25 cellular contexts compared by ENCODE assay signal in genomic region chr14:32480337-32480736, GRCh38.
DNase-seq lines count a peak whose midpoint lies in the region; ATAC-seq, FAIRE-seq and TF ChIP-seq lines count a peak whose summit lies in the region.
"Had no signal": no experiment of that assay in that cellular context is flagged by ENCODE, and none has a peak within 500 bp of the region (broad histone marks: within the 10 kb centered on the region; RNA-seq: fewer than 3 reads in every experiment).

No MANE protein-coding gene starts in this region.

- H3K9me3 Mint-ChIP-seq in activated CD4-positive, alpha-beta memory T cell treated with anti-CD3 and anti-CD28 coated beads, Interleukin-2, amount 10 ng/mL, durations not matched to agents 7 days and 5 days: no peaks in the 10 kb centered on the region
- H3K9me3 Mint-ChIP-seq: activated naive CD8-positive, alpha-beta T cell treated with anti-CD3 and anti-CD28 coated beads, Interleukin-2, amount 50 U/mL, for 24 hours; IgD-negative memory B cell; stimulated activated memory B cell treated with anti-CD40 and anti-IgM and Interleukin-4, amounts not matched to agents 10 μg/mL and 1 μg/mL and 100 μg/mL, for 72 hours had no signal

- H3K4me1 Mint-ChIP-seq in activated CD4-positive, alpha-beta memory T cell treated with anti-CD3 and anti-CD28 coated beads, Interleukin-2, amount 10 ng/mL, durations not matched to agents 7 days and 5 days: no peaks in the 10 kb centered on the region
- H3K4me1 Mint-ChIP-seq: activated naive CD8-positive, alpha-beta T cell treated with anti-CD3 and anti-CD28 coated beads, Interleukin-2, amount 50 U/mL, for 24 hours; B cell; IgD-negative memory B cell; stimulated activated memory B cell treated with anti-CD40 and anti-IgM and Interleukin-4, amounts not matched to agents 10 μg/mL and 1 μg/mL and 100 μg/mL, for 72 hours had no signal

- CTCF ChIA-PET in activated CD4-positive, alpha-beta memory T cell treated with anti-CD3 and anti-CD28 coated beads, Interleukin-2, amount 10 ng/mL, durations not matched to agents 7 days and 5 days (lab: Charles Lee): no interaction called here

- H3K9me3 ChIP-seq in adipocyte (ENCODE audit: control insufficient read depth, low read length) (no peaks in the 10 kb centered on the region), aorta (ENCODE audit: control insufficient read depth, low read length) (no peaks in the 10 kb centered on the region)
- H3K9me3 ChIP-seq: MG63, prostate gland had no signal

- no peak for FAIRE-seq in D721Med (lab: Jason Lieb, UNC)

- intact Hi-C loops in aorta (cut with DNase I): no loop called here

- H3K27ac ChIP-seq in aorta (ENCODE audit: low read depth in 1 of 2, low read length in 2 of 2): peak overlapping the region; percentile 15 to 28
- H3K27ac ChIP-seq: foreskin keratinocyte, hepatocyte, neural progenitor cell, prostate gland, RWPE1 had no signal

- no peak overlapping the region for H3K27ac Mint-ChIP-seq in activated CD4-positive, alpha-beta memory T cell treated with anti-CD3 and anti-CD28 coated beads, Interleukin-2, amount 10 ng/mL, durations not matched to agents 7 days and 5 days
- H3K27ac Mint-ChIP-seq: activated CD4-positive, alpha-beta memory T cell treated with anti-CD3 and anti-CD28 coated beads for 36 hours; activated naive CD8-positive, alpha-beta T cell treated with anti-CD3 and anti-CD28 coated beads, Interleukin-2, amount 50 U/mL, for 24 hours; B cell; IgD-negative memory B cell; neural progenitor cell; stimulated activated memory B cell treated with anti-CD40 and anti-IgM and Interleukin-4, amounts not matched to agents 10 μg/mL and 1 μg/mL and 100 μg/mL, for 72 hours had no signal

- 3 to 8% methylated on average over 1 of the region's 1 CpG for WGBS in aorta, 2 donors

- H3K27me3 ChIP-seq in adipocyte (replicated peaks; ENCODE audit: control insufficient read depth, insufficient read depth, low read length): no peaks in the 10 kb centered on the region
- no peaks in the 10 kb centered on the region for H3K27me3 ChIP-seq in aorta (ENCODE audit: control insufficient read depth in 1 of 2, insufficient read depth in 2 of 2, low read length in 1 of 2)
- H3K27me3 ChIP-seq: foreskin keratinocyte, hepatocyte, MG63, neural progenitor cell had no signal

- H3K27me3 Mint-ChIP-seq in activated CD4-positive, alpha-beta memory T cell treated with anti-CD3 and anti-CD28 coated beads, Interleukin-2, amount 10 ng/mL, durations not matched to agents 7 days and 5 days: no peaks in the 10 kb centered on the region
- H3K27me3 Mint-ChIP-seq: activated CD4-positive, alpha-beta memory T cell treated with anti-CD3 and anti-CD28 coated beads for 36 hours; activated naive CD8-positive, alpha-beta T cell treated with anti-CD3 and anti-CD28 coated beads, Interleukin-2, amount 50 U/mL, for 24 hours; B cell; IgD-negative memory B cell; stimulated activated memory B cell treated with anti-CD40 and anti-IgM and Interleukin-4, amounts not matched to agents 10 μg/mL and 1 μg/mL and 100 μg/mL, for 72 hours had no signal

- H3K36me3 Mint-ChIP-seq in activated CD4-positive, alpha-beta memory T cell treated with anti-CD3 and anti-CD28 coated beads, Interleukin-2, amount 10 ng/mL, durations not matched to agents 7 days and 5 days (ENCODE audit: low read depth): no peaks in the 10 kb centered on the region
- H3K36me3 Mint-ChIP-seq: activated CD4-positive, alpha-beta memory T cell treated with anti-CD3 and anti-CD28 coated beads for 36 hours; IgD-negative memory B cell; neural progenitor cell; stimulated activated memory B cell treated with anti-CD40 and anti-IgM and Interleukin-4, amounts not matched to agents 10 μg/mL and 1 μg/mL and 100 μg/mL, for 72 hours had no signal

- H3K4me1 ChIP-seq in adipocyte (ENCODE audit: control insufficient read depth, insufficient read depth, low read length) (peaks cover 15% of the 10 kb centered on the region), aorta (ENCODE audit: control insufficient read depth in 1 of 2, insufficient read depth in 2 of 2, low read length in 2 of 2) (peaks cover 8 to 23% of the 10 kb centered on the region in 2 donors)
- H3K4me1 ChIP-seq: prostate gland had no signal

- H3K36me3 ChIP-seq in adipocyte (ENCODE audit: control insufficient read depth, insufficient read depth, low read length, severe bottlenecking) (no peaks in the 10 kb centered on the region), aorta (ENCODE audit: control insufficient read depth in 1 of 2, insufficient read depth in 2 of 2, low read length in 1 of 2) (no peaks in the 10 kb centered on the region)
- H3K36me3 ChIP-seq: MG63, neural progenitor cell, prostate gland had no signal

- no peak overlapping the region for H3K4me3 Mint-ChIP-seq in activated CD4-positive, alpha-beta memory T cell treated with anti-CD3 and anti-CD28 coated beads, Interleukin-2, amount 10 ng/mL, durations not matched to agents 7 days and 5 days
- H3K4me3 Mint-ChIP-seq: activated CD4-positive, alpha-beta memory T cell treated with anti-CD3 and anti-CD28 coated beads for 36 hours; activated naive CD8-positive, alpha-beta T cell treated with anti-CD3 and anti-CD28 coated beads, Interleukin-2, amount 50 U/mL, for 24 hours; B cell; IgD-negative memory B cell; neural progenitor cell; stimulated activated memory B cell treated with anti-CD40 and anti-IgM and Interleukin-4, amounts not matched to agents 10 μg/mL and 1 μg/mL and 100 μg/mL, for 72 hours had no signal

- no peak overlapping the region for H3K9ac ChIP-seq in adipocyte (ENCODE audit: low read length)
- H3K9ac ChIP-seq: neural progenitor cell had no signal

- DNase-seq in HCEC 1CT (peak; percentile 33), adipocyte (ENCODE audit: low read depth) (peak; percentile 47), foreskin melanocyte (peak; percentile 56), aorta (no peak), D721Med (ENCODE audit: insufficient read length, low spot score) (no peak)
- DNase-seq in activated CD4-positive, alpha-beta memory T cell treated with anti-CD3 and anti-CD28 coated beads, Interleukin-2, amount 10 ng/mL, durations not matched to agents 7 days and 5 days: no peak
- DNase-seq: activated CD4-positive, alpha-beta memory T cell treated with anti-CD3 and anti-CD28 coated beads for 36 hours; activated CD4-positive, CD25-positive, alpha-beta regulatory T cell; activated gamma-delta T cell; activated naive CD8-positive, alpha-beta T cell treated with anti-CD3 and anti-CD28 coated beads, Interleukin-2, amount 50 U/mL, for 24 hours; activated T-cell treated with anti-CD3 and anti-CD28 coated beads for 4 hours; dermis blood vessel endothelial cell; DND-41; foreskin keratinocyte; MG63; NCI-H1417 treated with DMSO at 0.1 percent for 48 hours; NCI-H524 treated with DMSO at 0.1 percent for 48 hours had no signal

- POLR2A ChIA-PET in activated CD4-positive, alpha-beta memory T cell treated with anti-CD3 and anti-CD28 coated beads, Interleukin-2, amount 10 ng/mL, durations not matched to agents 7 days and 5 days (lab: Charles Lee): no interaction called here

- TF ChIP-seq CTCF in D721Med (IDR thresholded peaks at IDR 0.05; ENCODE audit: insufficient read depth, missing control alignments): no peak

- ATAC-seq in aorta (ENCODE audit: low FRiP score) (no peak), HG02981 (IDR thresholded peaks at IDR 0.05; ENCODE audit: unreplicated experiment) (no peak)
- ATAC-seq: activated naive CD8-positive, alpha-beta T cell treated with anti-CD3 and anti-CD28 coated beads, Interleukin-2, amount 50 U/mL, for 24 hours; foreskin keratinocyte; stimulated activated memory B cell treated with anti-CD40 and anti-IgM and Interleukin-4, amounts not matched to agents 10 μg/mL and 1 μg/mL and 100 μg/mL, for 72 hours had no signal

- H3K4me3 ChIP-seq in adipocyte (ENCODE audit: low read length) (no peak overlapping the region), aorta (ENCODE audit: low read length in 2 of 2) (no peak overlapping the region)
- H3K4me3 ChIP-seq: hepatocyte, MG63, neural progenitor cell, prostate gland had no signal

Comparison
In these comparisons a context has a peak if more than half of its experiments do, and no peak if none do; other contexts are left out.
1. DNase-seq: peak in HCEC 1CT (single experiment), adipocyte (single experiment) and foreskin melanocyte (single experiment); none in aorta (0 of 2), activated CD4-positive, alpha-beta memory T cell treated with anti-CD3 and anti-CD28 coated beads, Interleukin-2, amount 10 ng/mL, durations not matched to agents 7 days and 5 days (single experiment) and D721Med (single experiment).